9 cellular contexts compared by ENCODE assay signal in the genomic region with DNA sequence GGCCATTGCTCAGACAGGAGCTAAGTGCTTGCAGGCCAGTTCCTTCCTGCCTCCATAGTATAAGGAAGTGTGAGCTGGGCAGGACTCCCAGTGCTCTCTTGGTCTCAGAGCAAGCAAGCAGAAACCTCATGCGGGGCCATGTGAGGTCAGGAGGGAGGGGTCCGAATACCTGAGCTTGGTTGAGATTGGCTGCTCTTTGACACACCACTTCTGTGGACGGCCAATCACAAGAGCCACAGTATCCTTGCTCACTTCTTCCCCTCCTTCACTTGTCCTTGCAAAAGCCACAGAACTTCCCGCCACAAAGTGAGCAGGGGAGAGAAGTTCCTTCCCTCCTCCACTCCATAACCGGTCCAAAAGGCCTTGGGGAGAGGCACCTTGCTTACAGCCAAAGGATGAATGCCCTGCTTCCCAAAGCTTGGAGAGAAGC. TPM values are rescaled to one million over a fixed set of nuclear protein-coding genes. Genes with fewer than 3 reads are reported as not detected.
DNase-seq lines count a peak whose midpoint lies in the region; ATAC-seq and TF ChIP-seq lines count a peak whose summit lies in the region.
"Had no signal": no experiment of that assay in that cellular context is flagged by ENCODE, and none has a peak within 500 bp of the region (broad histone marks: within the 10 kb centered on the region; RNA-seq: fewer than 3 reads in every experiment).

No MANE protein-coding gene starts in this region.

- peaks cover 0 to 48% of the 10 kb centered on the region in 2 experiments; a peak in 2 of 5 replicates for H3K9me3 Mint-ChIP-seq in H9

- H3K9me3 ChIP-seq in H9 (ENCODE audit: control insufficient read depth, low read depth, low read length), result no peaks in the 10 kb centered on the region
- H3K9me3 ChIP-seq in MM.1S (replicated peaks; ENCODE audit: insufficient read depth, low read length), result no peaks in the 10 kb centered on the region
- H3K9me3 ChIP-seq in lung (ENCODE audit: control insufficient read depth in 2 of 2, insufficient read depth in 1 of 2, low read length in 1 of 2), result peaks cover 0 to 1% of the 10 kb centered on the region in 2 donors
- H3K9me3 ChIP-seq in SK-N-SH, result no peaks in the 10 kb centered on the region
- H3K9me3 ChIP-seq: SJSA1 had no signal

- H3K27ac ChIP-seq in H9 (ENCODE audit: insufficient read length, low read depth, low read length) (no peak overlapping the region), MM.1S (ENCODE audit: low read length) (peak overlapping the region; percentile 45; the same call in 1 of the 2 replicates), lung (ENCODE audit: low read depth in 1 of 2, low read length in 1 of 2) (peak overlapping the region; percentile 17 to 57), SK-N-SH (ENCODE audit: low read depth in 2 of 2, low read length in 1 of 2) (no peak overlapping the region)
- H3K27ac ChIP-seq: SJSA1 had no signal

- no peak overlapping the region for H3K56ac ChIP-seq in H9 (ENCODE audit: insufficient read length, low read depth, low read length)

- H2AFZ ChIP-seq in H9 (ENCODE audit: low read length) (no peak overlapping the region), MM.1S (ENCODE audit: low read length) (no peak overlapping the region), SK-N-SH (ENCODE audit: low read depth) (no peak overlapping the region)

- H3K23me2 ChIP-seq in H9 (ENCODE audit: insufficient read length, low read depth, low read length, poor library complexity, severe bottlenecking), result no peaks in the 10 kb centered on the region

- H4K20me1 ChIP-seq in H9 (ENCODE audit: control insufficient read depth, insufficient read depth, insufficient read length) (no peaks in the 10 kb centered on the region), MM.1S (ENCODE audit: insufficient read depth, low read length) (no peaks in the 10 kb centered on the region), SK-N-SH (ENCODE audit: insufficient read depth) (no peaks in the 10 kb centered on the region)

- H3K14ac ChIP-seq in H9 (ENCODE audit: insufficient read depth, low read length), result no peak overlapping the region

- peaks cover 6% of the 10 kb centered on the region for H3K27me3 Mint-ChIP-seq in H9 (ENCODE audit: low read depth)

- H3K4me2 ChIP-seq in H9 (ENCODE audit: insufficient read depth, insufficient read length, low read length), result no peak overlapping the region
- H3K4me2 ChIP-seq in MM.1S (ENCODE audit: low read depth, low read length), result peak overlapping the region; percentile 27; the same call in 1 of the 2 replicates
- no peak overlapping the region for H3K4me2 ChIP-seq in SK-N-SH

- H2BK20ac ChIP-seq in H9 (ENCODE audit: low read depth, low read length, poor library complexity, severe bottlenecking), result no peak overlapping the region

- ATAC-seq in GM18502 (IDR thresholded peaks at IDR 0.05; ENCODE audit: poor library complexity, unreplicated experiment) (peak; percentile 94), lung (ENCODE audit: insufficient read depth, low FRiP score) (peak; percentile 81)

- no peaks in the 10 kb centered on the region for H3F3A ChIP-seq in MM.1S (ENCODE audit: insufficient read depth, low read length)
- no peaks in the 10 kb centered on the region for H3F3A ChIP-seq in SK-N-SH (replicated peaks; ENCODE audit: insufficient read depth)

- no peak overlapping the region for H3K9ac ChIP-seq in H9 (ENCODE audit: extremely low read depth, insufficient read length, low read length)
- no peak overlapping the region for H3K9ac ChIP-seq in MM.1S (ENCODE audit: low read length)
- H3K9ac ChIP-seq in SK-N-SH, result no peak overlapping the region

- H3K27me3 ChIP-seq in H9 (ENCODE audit: insufficient read depth, low read length) (no peaks in the 10 kb centered on the region), MM.1S (replicated peaks; ENCODE audit: insufficient read depth, low read length) (no peaks in the 10 kb centered on the region), lung (ENCODE audit: control insufficient read depth, insufficient read depth) (no peaks in the 10 kb centered on the region), SK-N-SH (ENCODE audit: insufficient read depth) (peaks cover 19% of the 10 kb centered on the region; the same call in 1 of the 2 replicates)
- H3K27me3 ChIP-seq: SJSA1 had no signal

- no peak overlapping the region for H3K4me3 Mint-ChIP-seq in H9

- no peak for TF ChIP-seq EP300 in SK-N-SH (IDR thresholded peaks at IDR 0.05; ENCODE audit: borderline replicate concordance in 1 of 2, low read depth in 1 of 2, low read length in 1 of 2)

- peak overlapping the region; percentile 44 for H3K18ac ChIP-seq in H9 (ENCODE audit: insufficient read length, low read depth, low read length)

- no peak overlapping the region for H2BK120ac ChIP-seq in H9 (ENCODE audit: low read depth, low read length, poor library complexity, severe bottlenecking)

- H4K5ac ChIP-seq in H9 (ENCODE audit: insufficient read length, low read depth, low read length), result no peak overlapping the region

- no peaks in the 10 kb centered on the region for H3K4me1 ChIP-seq in H9 (ENCODE audit: insufficient read depth, low read length)
- H3K4me1 ChIP-seq in MM.1S (ENCODE audit: low read length), result peaks cover 31% of the 10 kb centered on the region
- peaks cover 6 to 25% of the 10 kb centered on the region in 2 donors for H3K4me1 ChIP-seq in lung (ENCODE audit: control insufficient read depth in 2 of 2, insufficient read depth in 2 of 2, low read length in 2 of 2)
- H3K4me1 ChIP-seq in SK-N-SH (ENCODE audit: control insufficient read depth in 1 of 2, insufficient read depth in 2 of 2, low read depth in 1 of 2, low read length in 1 of 2), result no peaks in the 10 kb centered on the region
- H3K4me1 ChIP-seq: SJSA1 had no signal

- H4K91ac ChIP-seq in H9 (ENCODE audit: insufficient read length, low read depth, low read length), result no peak overlapping the region

- CTCF ChIA-PET in SK-N-SH (lab: Yijun Ruan, JAX), result no interaction called here

- H4K8ac ChIP-seq in H9 (replicated peaks; ENCODE audit: insufficient read length, low read depth, low read length), result no peak overlapping the region

- no peak overlapping the region for H2BK5ac ChIP-seq in H9 (ENCODE audit: insufficient read length, low read length)

- no peak overlapping the region; a peak in 1 of 7 replicates for H3K27ac Mint-ChIP-seq in H9

- H3K36me3 ChIP-seq in MM.1S (replicated peaks; ENCODE audit: insufficient read depth, low read length) (no peaks in the 10 kb centered on the region), lung (ENCODE audit: control insufficient read depth in 2 of 2, insufficient read depth in 2 of 2, low read length in 2 of 2) (no peaks in the 10 kb centered on the region), SK-N-SH (replicated peaks in 1 of 2; ENCODE audit: control insufficient read depth in 1 of 2, insufficient read depth in 2 of 2, low read length in 1 of 2) (no peaks in the 10 kb centered on the region)
- H3K36me3 ChIP-seq: SJSA1 had no signal

- H3K79me2 ChIP-seq in H9 (ENCODE audit: insufficient read depth, low read length) (no peaks in the 10 kb centered on the region), MM.1S (ENCODE audit: low read length) (no peaks in the 10 kb centered on the region), SK-N-SH (ENCODE audit: insufficient read depth) (no peaks in the 10 kb centered on the region)

- no CpG with 5 or more reads among the region's 5 CpGs for WGBS in H9 (ENCODE audit: extremely low coverage, insufficient read length, low lambda C conversion rate)
- 11 to 37% methylated on average over 5 of the region's 5 CpGs for WGBS in lung, 2 donors
- 46% methylated on average over 3 of the region's 5 CpGs for WGBS in SK-N-SH (ENCODE audit: low lambda C conversion rate)

- no peaks in the 10 kb centered on the region for H3K79me1 ChIP-seq in H9 (ENCODE audit: insufficient read depth, low read depth, low read length, poor library complexity, severe bottlenecking)

- no peak overlapping the region for H2BK15ac ChIP-seq in H9 (ENCODE audit: low read depth, low read length)

- no peaks in the 10 kb centered on the region for H3K9me2 ChIP-seq in MM.1S (replicated peaks; ENCODE audit: insufficient read depth, low read length)
- no peaks in the 10 kb centered on the region for H3K9me2 ChIP-seq in SK-N-SH

- no peaks in the 10 kb centered on the region for H3K4me1 Mint-ChIP-seq in H9

- POLR2A ChIA-PET in SK-N-SH (lab: Yijun Ruan, JAX), result no interaction called here

- H3K36me3 Mint-ChIP-seq in H9 (ENCODE audit: insufficient read depth in 1 of 3, low read depth in 3 of 3), result no peaks in the 10 kb centered on the region; a peak in 1 of 7 replicates

- no peak overlapping the region for H3K4me3 ChIP-seq in MM.1S (ENCODE audit: low read length)
- no peak overlapping the region for H3K4me3 ChIP-seq in lung
- H3K4me3 ChIP-seq in SK-N-SH (ENCODE audit: low read depth in 2 of 2, low read length in 1 of 2), result no peak overlapping the region
- H3K4me3 ChIP-seq: SJSA1 had no signal

- no peak overlapping the region for H3T11ph ChIP-seq in H9 (ENCODE audit: low read length)

- no peak overlapping the region for H3K23ac ChIP-seq in H9 (ENCODE audit: insufficient read length, low read depth, low read length)

- DNase-seq in H9, result peak; percentile 78
- DNase-seq in MM.1S, result peak; percentile 30
- DNase-seq in cerebellar cortex (ENCODE audit: low spot score), result peak; percentile 39
- DNase-seq in lung (ENCODE audit: low spot score), result peak; percentile 94
- no peak for DNase-seq in NCI-H146 (lab: John Stamatoyannopoulos, UW)
- no peak for DNase-seq in SK-N-SH
- no peak for DNase-seq in NCI-H2029 treated with DMSO at 0.1 percent for 48 hours (lab: John Stamatoyannopoulos, UW)

- no peak for TF ChIP-seq RAD21 in SK-N-SH (IDR thresholded peaks at IDR 0.05; ENCODE audit: low read length)

- no peak overlapping the region for H2AK5ac ChIP-seq in H9 (ENCODE audit: insufficient read length, low read length)

- H3K4ac ChIP-seq in H9 (ENCODE audit: low read depth, low read length), result no peak overlapping the region

- no peak overlapping the region for H2BK12ac ChIP-seq in H9 (ENCODE audit: insufficient read length, low read depth, low read length)

- TF ChIP-seq CTCF in H9 (conservative IDR thresholded peaks at IDR 0.05), result no peak
- no peak for TF ChIP-seq CTCF in MM.1S (IDR thresholded peaks at IDR 0.05; ENCODE audit: low read length)
- no peak for TF ChIP-seq CTCF in lung (IDR thresholded peaks at IDR 0.05; ENCODE audit: control extremely low read depth, extremely low read depth)
- TF ChIP-seq CTCF in SK-N-SH (IDR thresholded peaks at IDR 0.05), result no peak

TF ChIP-seq in SK-N-SH, 30 proteins besides CTCF, POLR2A, EP300 and RAD21 (continues in another document):
- TF ChIP-seq NFIC (IDR thresholded peaks at IDR 0.05; ENCODE audit: borderline replicate concordance) (no peak), TEAD4 (IDR thresholded peaks at IDR 0.05; ENCODE audit: borderline replicate concordance, insufficient read depth) (no peak), MEF2A (IDR thresholded peaks at IDR 0.05; ENCODE audit: borderline replicate concordance, low read depth) (no peak), POLR2AphosphoS5 (IDR thresholded peaks at IDR 0.05; ENCODE audit: low read depth, low read length) (no peak), RXRA (IDR thresholded peaks at IDR 0.05; ENCODE audit: borderline replicate concordance, low read depth) (no peak), SMC3 (IDR thresholded peaks at IDR 0.05; ENCODE audit: low read depth, low read length) (no peak)

RNA-seq across cellular contexts. Expression of a gene that starts 56.7 kb away (rescaled TPM):
- total RNA-seq in H9 (2021) (90.5 and 91.3 TPM in 2 replicates), lung (10 to 100 TPM; 31.6 to 42.0 TPM)
- polyA plus RNA-seq in lung (10 to 100 TPM; 11.7 to 34.4 TPM), SK-N-SH (2012; rRNA removed) (42.3 and 64.9 TPM in 2 replicates)
- polyA plus RNA-seq in SK-N-SH (2012; cell fraction: cytosol; rRNA removed), result 63.1 and 63.6 TPM in 2 replicates
- polyA plus RNA-seq in SK-N-SH (2012; cell fraction: nucleus; rRNA removed), result 23.8 and 35.8 TPM in 2 replicates

Comparison
In these comparisons a context has a peak if more than half of its experiments do, and no peak if none do; other contexts are left out.
1. DNase-seq: peak in H9 (single experiment), MM.1S (single experiment), cerebellar cortex (single experiment) and lung (single experiment); none in NCI-H146 (single experiment), SK-N-SH (single experiment) and NCI-H2029 treated with DMSO at 0.1 percent for 48 hours (single experiment).
2. H3K27ac ChIP-seq: peak in MM.1S (single experiment) and lung (2 of 2); none in H9 (single experiment) and SK-N-SH (0 of 2).